In the genomic region with DNA sequence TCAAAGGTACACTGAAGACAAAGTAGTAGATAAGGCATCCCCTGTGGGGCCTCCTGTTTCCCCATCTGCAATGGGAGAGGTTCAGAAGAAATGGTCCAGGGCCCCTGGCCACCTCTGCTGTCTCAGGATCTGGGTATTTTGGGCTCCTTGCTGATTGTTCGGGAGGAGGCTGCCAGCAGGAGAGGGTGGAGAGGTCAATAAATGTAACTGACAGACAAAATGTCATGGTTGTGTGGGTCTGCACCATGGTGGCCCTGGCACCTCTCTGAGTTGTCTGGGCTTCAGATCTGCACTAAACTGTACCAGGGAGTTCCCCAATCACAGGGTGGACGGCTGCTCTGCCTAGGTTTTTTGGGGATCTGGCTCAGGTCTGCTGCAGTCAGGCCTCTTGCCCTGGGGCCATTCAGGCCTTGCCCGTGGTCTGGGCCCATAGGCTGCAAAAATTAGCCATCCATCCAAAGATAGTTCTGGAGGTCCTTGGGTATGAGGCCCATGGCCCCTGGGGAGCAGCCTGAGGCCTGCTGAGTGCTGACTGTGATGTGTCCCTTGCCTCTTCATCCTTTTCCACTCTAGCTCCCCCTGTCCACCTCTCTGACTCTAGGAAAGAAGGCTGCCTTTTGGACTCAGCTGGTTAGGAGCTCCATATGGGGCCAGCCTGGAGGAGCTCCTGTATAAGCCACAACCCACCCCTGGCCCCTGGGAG, we compare ENCODE assay signal across 10 cellular contexts. TPM values are rescaled to one million over a fixed set of nuclear protein-coding genes. Genes with fewer than 3 reads are reported as not detected.
A peak's percentile ranks its signal among the peaks of the same experiment; 100 is the strongest.
DNase-seq lines count a peak whose midpoint lies in the region; ATAC-seq and TF ChIP-seq lines count a peak whose summit lies in the region.
"Had no signal": no experiment of that assay in that cellular context is flagged by ENCODE, and none has a peak within 500 bp of the region (broad histone marks: within the 10 kb centered on the region; RNA-seq: fewer than 3 reads in every experiment).

No MANE protein-coding gene starts in this region.

- H3K27ac ChIP-seq in RWPE1: peak overlapping the region; percentile 74
- no peak overlapping the region for H3K27ac ChIP-seq in foreskin keratinocyte
- peak overlapping the region; percentile 24 to 95 (median 84) for H3K27ac ChIP-seq in spleen
- H3K27ac ChIP-seq: VCaP had no signal

- intact Hi-C loops in activated CD4-positive, alpha-beta T cell treated with anti-CD3 and anti-CD28 coated beads, Interleukin-2, amount 10 ng/mL, durations not matched to agents 24 days and 14 days (cut with micrococcal nuclease): loop anchor here (1.0 kb wide), 1 partner anchor 8 kb away; the partner anchor contains the start of gene NBEAL2
- intact Hi-C loops in spleen (cut with DNase I; ENCODE audit: low total_unique reads): no loop called here

- peak overlapping the region in 4 of 8 donors; percentile 38 to 66 (median 40) for H3K4me3 ChIP-seq in spleen

- CTCF ChIA-PET in RWPE1 (lab: Yijun Ruan, JAX): no interaction called here

- DNase-seq in activated CD4-positive, alpha-beta T cell treated with anti-CD3 and anti-CD28 coated beads, Interleukin-2, amount 10 ng/mL, durations not matched to agents 24 days and 14 days: no peak
- no peak for DNase-seq in activated CD4-positive, alpha-beta T cell treated with anti-CD3 and anti-CD28 coated beads, Interleukin-2, amount 50 U/mL, for 4 hours
- DNase-seq in RWPE1 (ENCODE audit: low spot score) (no peak), foreskin keratinocyte (no peak), spleen (peak; percentile 78), putamen (ENCODE audit: low spot score) (no peak), NCI-H748 (lab: John Stamatoyannopoulos, UW; ENCODE audit: unreplicated experiment) (no peak)
- DNase-seq: cerebellar nuclear complex had no signal

- peak overlapping the region; percentile 97 for H3K27ac Mint-ChIP-seq in activated CD4-positive, alpha-beta T cell treated with anti-CD3 and anti-CD28 coated beads, Interleukin-2, amount 10 ng/mL, durations not matched to agents 24 days and 14 days

- H3K9me3 Mint-ChIP-seq in activated CD4-positive, alpha-beta T cell treated with anti-CD3 and anti-CD28 coated beads, Interleukin-2, amount 10 ng/mL, durations not matched to agents 24 days and 14 days: no peaks in the 10 kb centered on the region

- TF ChIP-seq CTCF in RWPE1 (conservative IDR thresholded peaks at IDR 0.05; ENCODE audit: low read depth): no peak
- peak; percentile 5 for TF ChIP-seq CTCF in foreskin keratinocyte (conservative IDR thresholded peaks at IDR 0.05)
- TF ChIP-seq CTCF in spleen (IDR thresholded peaks at IDR 0.05 in 8 of 11, conservative IDR thresholded peaks at IDR 0.05 in 3 of 11): no peak

- WGBS in spleen, 5 donors: 67 to 96% (median 72%) methylated on average over 3 of the region's 3 CpGs

- H3K4me1 ChIP-seq in foreskin keratinocyte (peaks cover 25% of the 10 kb centered on the region), spleen (peaks cover 48 to 100% (median 92%) of the 10 kb centered on the region in 6 donors)

- peaks cover 69% of the 10 kb centered on the region for H3K4me1 Mint-ChIP-seq in activated CD4-positive, alpha-beta T cell treated with anti-CD3 and anti-CD28 coated beads, Interleukin-2, amount 10 ng/mL, durations not matched to agents 24 days and 14 days

- no peaks in the 10 kb centered on the region for H3K9me3 ChIP-seq in spleen

- peaks cover 26% of the 10 kb centered on the region for H3K36me3 Mint-ChIP-seq in activated CD4-positive, alpha-beta T cell treated with anti-CD3 and anti-CD28 coated beads, Interleukin-2, amount 10 ng/mL, durations not matched to agents 24 days and 14 days (ENCODE audit: low read depth)

- POLR2A ChIA-PET in RWPE1 (lab: Yijun Ruan, JAX; ENCODE audit: low non-redundant PET): no interaction called here

- ATAC-seq in foreskin keratinocyte (no peak), esophagus mucosa (no peak)

- H3K36me3 ChIP-seq in spleen: peaks cover 0 to 33% (median 7%) of the 10 kb centered on the region in 6 donors

- peak overlapping the region; percentile 89 for H3K4me3 Mint-ChIP-seq in activated CD4-positive, alpha-beta T cell treated with anti-CD3 and anti-CD28 coated beads, Interleukin-2, amount 10 ng/mL, durations not matched to agents 24 days and 14 days

- no peaks in the 10 kb centered on the region for H3K27me3 Mint-ChIP-seq in activated CD4-positive, alpha-beta T cell treated with anti-CD3 and anti-CD28 coated beads, Interleukin-2, amount 10 ng/mL, durations not matched to agents 24 days and 14 days

- H3K27me3 ChIP-seq in foreskin keratinocyte (no peaks in the 10 kb centered on the region), spleen (replicated peaks in 1 of 7) (no peaks in the 10 kb centered on the region)

- TF ChIP-seq POLR2A in spleen (IDR thresholded peaks at IDR 0.05): no peak

RNA-seq across cellular contexts. Expression of gene NBEAL2, which starts 7.5 kb away (rescaled TPM):
- 115 and 119 TPM in 2 replicates for total RNA-seq in activated CD4-positive, alpha-beta T cell treated with anti-CD3 and anti-CD28 coated beads, Interleukin-2, amount 10 ng/mL, durations not matched to agents 24 days and 14 days
- total RNA-seq in foreskin keratinocyte (45.0 and 46.9 TPM in 2 replicates), spleen (100 to 1,000 TPM; 101 to 271 (median 162) TPM), esophagus mucosa (117 TPM)
- polyA plus RNA-seq in foreskin keratinocyte (34.1 and 36.8 TPM in 2 replicates), spleen (100 to 1,000 TPM in 2 of 3 donors, 10 to 100 TPM in 1; 44.0 to 126 (median 119) TPM)

RNA-seq across cellular contexts. Expression of gene CCDC12, which starts 10.4 kb away (rescaled TPM):
- 55.3 and 66.2 TPM in 2 replicates for total RNA-seq in activated CD4-positive, alpha-beta T cell treated with anti-CD3 and anti-CD28 coated beads, Interleukin-2, amount 10 ng/mL, durations not matched to agents 24 days and 14 days
- total RNA-seq in foreskin keratinocyte (35.6 and 42.5 TPM in 2 replicates), spleen (10 to 100 TPM; 36.5 to 71.4 (median 54.7) TPM), esophagus mucosa (50.2 TPM)
- polyA plus RNA-seq in foreskin keratinocyte (65.0 and 67.0 TPM in 2 replicates), spleen (100 to 1,000 TPM in 2 of 3 donors, 10 to 100 TPM in 1; 93.5 to 124 (median 105) TPM)
